1 cellular context compared by ENCODE assay signal in the genomic region with DNA sequence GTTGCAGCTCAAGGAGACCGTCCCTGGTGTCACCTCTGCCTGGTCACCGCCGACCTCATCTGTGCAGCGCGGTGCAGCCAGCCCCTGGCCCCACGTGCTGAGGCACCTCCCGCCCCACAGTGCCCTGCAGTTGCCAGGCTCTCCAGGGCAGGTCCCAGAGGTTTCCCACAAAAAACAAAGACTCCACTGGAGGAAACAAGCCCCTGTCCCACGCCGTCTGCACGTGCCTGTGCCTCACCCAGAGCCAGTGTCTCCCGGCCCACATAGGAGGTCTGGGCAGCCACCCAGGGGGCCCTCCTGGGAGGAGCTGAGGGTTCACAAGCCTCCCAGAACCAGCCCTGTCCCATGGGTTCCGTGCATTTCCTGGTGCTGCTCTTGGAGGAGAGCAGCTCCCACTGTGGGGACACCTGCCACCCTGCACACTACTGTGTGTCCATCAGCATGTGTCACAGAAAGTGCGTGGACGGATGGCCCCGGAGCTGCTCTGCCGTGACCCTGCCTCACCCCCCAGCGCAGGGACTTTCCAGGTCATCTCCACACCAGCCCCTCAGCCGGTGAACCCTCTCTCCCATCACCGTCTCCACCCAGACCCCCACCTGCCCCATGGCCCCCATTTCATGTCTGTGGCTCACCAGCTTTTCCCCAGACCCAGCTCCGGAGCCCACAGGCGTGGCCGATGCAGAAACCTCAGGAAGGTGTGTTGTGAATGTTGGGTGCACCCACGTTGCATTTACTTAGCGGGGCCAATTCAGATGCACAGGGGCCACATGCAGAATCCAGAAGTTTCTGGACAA.
TF ChIP-seq lines count a peak whose summit lies in the region.

No MANE protein-coding gene starts in this region.

TF ChIP-seq in SK-N-SH, 30 proteins besides CTCF, POLR2A, EP300 and RAD21 (continued from another document):
- TF ChIP-seq, protein P1, sequence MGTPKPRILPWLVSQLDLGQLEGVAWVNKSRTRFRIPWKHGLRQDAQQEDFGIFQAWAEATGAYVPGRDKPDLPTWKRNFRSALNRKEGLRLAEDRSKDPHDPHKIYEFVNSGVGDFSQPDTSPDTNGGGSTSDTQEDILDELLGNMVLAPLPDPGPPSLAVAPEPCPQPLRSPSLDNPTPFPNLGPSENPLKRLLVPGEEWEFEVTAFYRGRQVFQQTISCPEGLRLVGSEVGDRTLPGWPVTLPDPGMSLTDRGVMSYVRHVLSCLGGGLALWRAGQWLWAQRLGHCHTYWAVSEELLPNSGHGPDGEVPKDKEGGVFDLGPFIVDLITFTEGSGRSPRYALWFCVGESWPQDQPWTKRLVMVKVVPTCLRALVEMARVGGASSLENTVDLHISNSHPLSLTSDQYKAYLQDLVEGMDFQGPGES (IDR thresholded peaks at IDR 0.05; ENCODE audit: low read depth, low read length) = no peak
- TF ChIP-seq RFX5 (IDR thresholded peaks at IDR 0.05; ENCODE audit: low read length) = no peak
- TF ChIP-seq, protein P2, sequence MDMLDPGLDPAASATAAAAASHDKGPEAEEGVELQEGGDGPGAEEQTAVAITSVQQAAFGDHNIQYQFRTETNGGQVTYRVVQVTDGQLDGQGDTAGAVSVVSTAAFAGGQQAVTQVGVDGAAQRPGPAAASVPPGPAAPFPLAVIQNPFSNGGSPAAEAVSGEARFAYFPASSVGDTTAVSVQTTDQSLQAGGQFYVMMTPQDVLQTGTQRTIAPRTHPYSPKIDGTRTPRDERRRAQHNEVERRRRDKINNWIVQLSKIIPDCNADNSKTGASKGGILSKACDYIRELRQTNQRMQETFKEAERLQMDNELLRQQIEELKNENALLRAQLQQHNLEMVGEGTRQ (IDR thresholded peaks at IDR 0.05; ENCODE audit: borderline replicate concordance, low read depth, low read length) = no peak
- TF ChIP-seq RCOR1 (IDR thresholded peaks at IDR 0.05; ENCODE audit: low read length) = no peak
- no peak for TF ChIP-seq EZH2phosphoT487 (IDR thresholded peaks at IDR 0.05; ENCODE audit: borderline replicate concordance, low read depth)
- TF ChIP-seq, protein P3, sequence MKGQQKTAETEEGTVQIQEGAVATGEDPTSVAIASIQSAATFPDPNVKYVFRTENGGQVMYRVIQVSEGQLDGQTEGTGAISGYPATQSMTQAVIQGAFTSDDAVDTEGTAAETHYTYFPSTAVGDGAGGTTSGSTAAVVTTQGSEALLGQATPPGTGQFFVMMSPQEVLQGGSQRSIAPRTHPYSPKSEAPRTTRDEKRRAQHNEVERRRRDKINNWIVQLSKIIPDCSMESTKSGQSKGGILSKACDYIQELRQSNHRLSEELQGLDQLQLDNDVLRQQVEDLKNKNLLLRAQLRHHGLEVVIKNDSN (IDR thresholded peaks at IDR 0.05; ENCODE audit: borderline replicate concordance, low read depth) = no peak
- TF ChIP-seq, protein P4, sequence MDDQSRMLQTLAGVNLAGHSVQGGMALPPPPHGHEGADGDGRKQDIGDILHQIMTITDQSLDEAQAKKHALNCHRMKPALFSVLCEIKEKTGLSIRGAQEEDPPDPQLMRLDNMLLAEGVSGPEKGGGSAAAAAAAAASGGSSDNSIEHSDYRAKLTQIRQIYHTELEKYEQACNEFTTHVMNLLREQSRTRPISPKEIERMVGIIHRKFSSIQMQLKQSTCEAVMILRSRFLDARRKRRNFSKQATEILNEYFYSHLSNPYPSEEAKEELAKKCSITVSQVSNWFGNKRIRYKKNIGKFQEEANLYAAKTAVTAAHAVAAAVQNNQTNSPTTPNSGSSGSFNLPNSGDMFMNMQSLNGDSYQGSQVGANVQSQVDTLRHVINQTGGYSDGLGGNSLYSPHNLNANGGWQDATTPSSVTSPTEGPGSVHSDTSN (IDR thresholded peaks at IDR 0.05) = no peak
- TF ChIP-seq, protein P5, sequence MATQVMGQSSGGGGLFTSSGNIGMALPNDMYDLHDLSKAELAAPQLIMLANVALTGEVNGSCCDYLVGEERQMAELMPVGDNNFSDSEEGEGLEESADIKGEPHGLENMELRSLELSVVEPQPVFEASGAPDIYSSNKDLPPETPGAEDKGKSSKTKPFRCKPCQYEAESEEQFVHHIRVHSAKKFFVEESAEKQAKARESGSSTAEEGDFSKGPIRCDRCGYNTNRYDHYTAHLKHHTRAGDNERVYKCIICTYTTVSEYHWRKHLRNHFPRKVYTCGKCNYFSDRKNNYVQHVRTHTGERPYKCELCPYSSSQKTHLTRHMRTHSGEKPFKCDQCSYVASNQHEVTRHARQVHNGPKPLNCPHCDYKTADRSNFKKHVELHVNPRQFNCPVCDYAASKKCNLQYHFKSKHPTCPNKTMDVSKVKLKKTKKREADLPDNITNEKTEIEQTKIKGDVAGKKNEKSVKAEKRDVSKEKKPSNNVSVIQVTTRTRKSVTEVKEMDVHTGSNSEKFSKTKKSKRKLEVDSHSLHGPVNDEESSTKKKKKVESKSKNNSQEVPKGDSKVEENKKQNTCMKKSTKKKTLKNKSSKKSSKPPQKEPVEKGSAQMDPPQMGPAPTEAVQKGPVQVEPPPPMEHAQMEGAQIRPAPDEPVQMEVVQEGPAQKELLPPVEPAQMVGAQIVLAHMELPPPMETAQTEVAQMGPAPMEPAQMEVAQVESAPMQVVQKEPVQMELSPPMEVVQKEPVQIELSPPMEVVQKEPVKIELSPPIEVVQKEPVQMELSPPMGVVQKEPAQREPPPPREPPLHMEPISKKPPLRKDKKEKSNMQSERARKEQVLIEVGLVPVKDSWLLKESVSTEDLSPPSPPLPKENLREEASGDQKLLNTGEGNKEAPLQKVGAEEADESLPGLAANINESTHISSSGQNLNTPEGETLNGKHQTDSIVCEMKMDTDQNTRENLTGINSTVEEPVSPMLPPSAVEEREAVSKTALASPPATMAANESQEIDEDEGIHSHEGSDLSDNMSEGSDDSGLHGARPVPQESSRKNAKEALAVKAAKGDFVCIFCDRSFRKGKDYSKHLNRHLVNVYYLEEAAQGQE (IDR thresholded peaks at IDR 0.05; ENCODE audit: low read depth, low read length) = no peak
